In genomic region chr4:52701207-52701606, GRCh38 we compare ENCODE assay signal across 14 cellular contexts. TPM values are rescaled to one million over a fixed set of nuclear protein-coding genes. Genes with fewer than 3 reads are reported as not detected.
A peak's percentile ranks its signal among the peaks of the same experiment; 100 is the strongest.
DNase-seq lines count a peak whose midpoint lies in the region; ATAC-seq and TF ChIP-seq lines count a peak whose summit lies in the region.
"Had no signal": no experiment of that assay in that cellular context is flagged by ENCODE, and none has a peak within 500 bp of the region (broad histone marks: within the 10 kb centered on the region; RNA-seq: fewer than 3 reads in every experiment).

No MANE protein-coding gene starts in this region.

- no peaks in the 10 kb centered on the region for H3K36me3 Mint-ChIP-seq in activated B cell treated with CpG ODN at 0.5 μM for 24 hours (ENCODE audit: low read depth)
- H3K36me3 Mint-ChIP-seq: activated CD4-positive, alpha-beta memory T cell treated with anti-CD3 and anti-CD28 coated beads for 36 hours had no signal

- H3K4me1 ChIP-seq in ascending aorta = peaks cover 0 to 3% of the 10 kb centered on the region in 2 donors
- H3K4me1 ChIP-seq: prostate gland had no signal

- no peak overlapping the region for H3K27ac ChIP-seq in ascending aorta
- H3K27ac ChIP-seq: heart left ventricle, prostate gland, SK-N-MC had no signal

- peaks cover 18% of the 10 kb centered on the region for H3K4me1 Mint-ChIP-seq in activated B cell treated with CpG ODN at 0.5 μM for 24 hours

- intact Hi-C loops in activated B cell treated with CpG ODN at 0.5 μM for 24 hours (cut with micrococcal nuclease) (loop anchor here (1.0 to 2.0 kb wide), 3 partner anchors 11 to 40 kb away; no protein-coding TSS in a partner anchor), ascending aorta (cut with DNase I) (no loop called here)

- H3K27ac Mint-ChIP-seq in activated B cell treated with CpG ODN at 0.5 μM for 24 hours = peak overlapping the region; percentile 63
- H3K27ac Mint-ChIP-seq: activated CD4-positive, alpha-beta memory T cell treated with anti-CD3 and anti-CD28 coated beads for 36 hours had no signal

- DNase-seq in activated B cell treated with CpG ODN at 0.5 μM for 24 hours (no peak), ascending aorta (ENCODE audit: low spot score in 2 of 2) (no peak), amygdala (lab: John Stamatoyannopoulos, UW) (no peak), mucosa of gallbladder (ENCODE audit: low spot score) (no peak), NCI-H774 (lab: John Stamatoyannopoulos, UW) (no peak)
- DNase-seq: activated CD4-positive, alpha-beta memory T cell treated with anti-CD3 and anti-CD28 coated beads for 36 hours; heart left ventricle; NCI-H2171; trophoblast cell had no signal

- CTCF ChIA-PET in activated B cell treated with CpG ODN at 0.5 μM for 24 hours (lab: Charles Lee) = interaction anchor here (0.8 to 1.1 kb wide), 2 partner anchors 11 to 152 kb away, joined by 3 to 4 read pairs; no protein-coding TSS in a partner anchor

- TF ChIP-seq CTCF in activated B cell treated with CpG ODN at 0.5 μM for 24 hours (IDR thresholded peaks at IDR 0.05) (no peak), ascending aorta (IDR thresholded peaks at IDR 0.05) (no peak)

- peaks cover 2% of the 10 kb centered on the region for H3K27me3 Mint-ChIP-seq in activated B cell treated with CpG ODN at 0.5 μM for 24 hours

- no peak overlapping the region for H3K4me3 ChIP-seq in ascending aorta
- H3K4me3 ChIP-seq: heart left ventricle, prostate gland, SK-N-MC had no signal

- H3K36me3 ChIP-seq in ascending aorta = no peaks in the 10 kb centered on the region
- H3K36me3 ChIP-seq: heart left ventricle, prostate gland had no signal

- peak; percentile 97 for ATAC-seq in GM18870 (IDR thresholded peaks at IDR 0.05; ENCODE audit: unreplicated experiment)
- peak; percentile 97 for ATAC-seq in GM21576 (IDR thresholded peaks at IDR 0.05; ENCODE audit: unreplicated experiment)
- peak; percentile 90 for ATAC-seq in HG03103 (IDR thresholded peaks at IDR 0.05; ENCODE audit: low read depth, unreplicated experiment)
- ATAC-seq in activated B cell treated with CpG ODN at 0.5 μM for 24 hours (ENCODE audit: low read depth) = peak; percentile 79
- ATAC-seq: heart left ventricle had no signal

- no peaks in the 10 kb centered on the region for H3K27me3 ChIP-seq in ascending aorta
- H3K27me3 ChIP-seq: heart left ventricle had no signal

- no peak overlapping the region for H3K4me3 Mint-ChIP-seq in activated B cell treated with CpG ODN at 0.5 μM for 24 hours
- H3K4me3 Mint-ChIP-seq: activated CD4-positive, alpha-beta memory T cell treated with anti-CD3 and anti-CD28 coated beads for 36 hours had no signal

- H3K9me3 Mint-ChIP-seq in activated B cell treated with CpG ODN at 0.5 μM for 24 hours = no peaks in the 10 kb centered on the region
- H3K9me3 Mint-ChIP-seq: activated CD4-positive, alpha-beta memory T cell treated with anti-CD3 and anti-CD28 coated beads for 36 hours had no signal

- no peaks in the 10 kb centered on the region for H3K9me3 ChIP-seq in ascending aorta
- H3K9me3 ChIP-seq: heart left ventricle, prostate gland had no signal

- POLR2A ChIA-PET in activated B cell treated with CpG ODN at 0.5 μM for 24 hours (lab: Charles Lee) = interaction anchor here (0.7 to 2.2 kb wide), 7 partner anchors 11 to 858 kb away, joined by 3 to 48 read pairs (median 7); partner anchors contain the start of gene DCUN1D4

RNA-seq across cellular contexts. Expression of gene USP46, which starts 42.1 kb away (rescaled TPM):
- total RNA-seq in activated B cell treated with CpG ODN at 0.5 μM for 24 hours (12.6 and 13.3 TPM in 2 replicates), ascending aorta (7.5 TPM), mucosa of gallbladder (19.1 TPM)

RNA-seq across cellular contexts. Expression of gene ERVMER34-1, which starts 50.0 kb away (rescaled TPM):
- not detected in 2 replicates for total RNA-seq in activated B cell treated with CpG ODN at 0.5 μM for 24 hours
- total RNA-seq in ascending aorta = not detected
- 0.66 TPM for total RNA-seq in mucosa of gallbladder
